Comparison of ENCODE assay signal across 31 cellular contexts in the genomic region with DNA sequence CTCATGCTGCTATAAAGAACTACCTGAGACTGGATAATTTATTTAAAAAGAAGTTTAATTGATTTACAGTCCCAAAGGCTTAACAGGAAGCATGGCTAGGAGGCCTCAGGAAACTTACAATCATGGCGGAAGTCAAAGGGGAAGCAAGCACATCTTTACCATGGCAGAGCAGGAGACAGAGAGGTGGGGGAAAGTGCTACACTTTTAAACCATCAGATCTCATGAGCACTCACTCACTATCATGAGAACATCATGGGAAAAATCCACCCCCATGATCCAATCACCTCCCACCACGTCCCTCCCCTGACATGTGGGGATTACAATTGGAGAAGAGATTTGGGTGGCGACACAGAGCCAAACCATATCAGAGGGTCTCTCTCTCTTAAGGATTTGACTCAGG.
"Had no signal": no experiment of that assay in that cellular context is flagged by ENCODE, and none has a peak within 500 bp of the region (broad histone marks: within the 10 kb centered on the region; RNA-seq: fewer than 3 reads in every experiment).

No MANE protein-coding gene starts in this region.

- H3K27me3 ChIP-seq: adrenal gland, body of pancreas, brain microvascular endothelial cell, breast epithelium had no signal

- H3K4me3 ChIP-seq: adrenal gland, body of pancreas, breast epithelium had no signal

- H3K9me3 ChIP-seq: adrenal gland, breast epithelium had no signal

- ATAC-seq: activated CD8-positive, alpha-beta T cell treated with anti-CD3 and anti-CD28 coated beads for 36 hours; activated naive CD4-positive, alpha-beta T cell treated with anti-CD3 and anti-CD28 coated beads, Interleukin-2, amount 50 U/mL, for 72 hours; activated T-cell treated with anti-CD3 and anti-CD28 coated beads, Interleukin-2, amount 50 U/mL, for 4 hours; activated T-cell treated with anti-CD3 and anti-CD28 coated beads, Interleukin-2, amount 50 U/mL, for 72 hours; activated T-helper 17 cell treated with anti-CD3 and anti-CD28 coated beads, Interleukin-2, amount 50 U/mL, for 72 hours; body of pancreas; WTC11 had no signal

- DNase-seq: activated CD4-positive, alpha-beta memory T cell treated with anti-CD3 and anti-CD28 coated beads for 36 hours; activated CD4-positive, alpha-beta T cell treated with anti-CD3 and anti-CD28 coated beads for 4 hours; activated CD4-positive, alpha-beta T cell treated with anti-CD3 and anti-CD28 coated beads, Interleukin-2, amount 10 ng/mL, durations not matched to agents 24 days and 14 days; activated CD4-positive, alpha-beta T cell treated with anti-CD3 and anti-CD28 coated beads, Interleukin-2, amount 50 U/mL, for 1 hour; activated CD4-positive, alpha-beta T cell treated with anti-CD3 and anti-CD28 coated beads, Interleukin-2, amount 50 U/mL, for 4 hours; activated CD4-positive, CD25-positive, alpha-beta regulatory T cell treated with anti-CD3 and anti-CD28 coated beads, Interleukin-2, amount 50 U/mL, for 72 hours; activated CD8-positive, alpha-beta memory T cell treated with anti-CD3 and anti-CD28 coated beads, Interleukin-2, amount 50 U/mL, for 4 hours; activated CD8-positive, alpha-beta T cell treated with anti-CD3 and anti-CD28 coated beads for 36 hours; activated effector memory CD4-positive, alpha-beta T cell treated with anti-CD3 and anti-CD28 coated beads, Interleukin-2, amount 50 U/mL, for 16 hours; activated gamma-delta T cell treated with Interleukin-2 at 50 U/mL for 16 hours; activated naive CD4-positive, alpha-beta T cell; activated naive CD4-positive, alpha-beta T cell treated with anti-CD3 and anti-CD28 coated beads for 36 hours; activated naive CD4-positive, alpha-beta T cell treated with anti-CD3 and anti-CD28 coated beads, Interleukin-2, amount 50 U/mL, for 16 hours; activated naive CD8-positive, alpha-beta T cell treated with anti-CD3 and anti-CD28 coated beads for 36 hours; activated T-cell treated with anti-CD3 and anti-CD28 coated beads for 4 hours; activated T-cell treated with anti-CD3 and anti-CD28 coated beads, Interleukin-2, amount 50 U/mL, for 1 hour; activated T-cell treated with anti-CD3 and anti-CD28 coated beads, Interleukin-2, amount 50 U/mL, for 4 hours; activated T-cell treated with anti-CD3 and anti-CD28 coated beads, Interleukin-2, amount 50 U/mL, for 72 hours; adrenal gland; amniotic stem cell; body of pancreas; brain microvascular endothelial cell; central memory CD4-positive, alpha-beta T cell; T-helper 1 cell; T-helper 2 cell; T-helper 9 cell; WERI-Rb-1 had no signal

- H3K27ac ChIP-seq: body of pancreas, brain microvascular endothelial cell, breast epithelium, WERI-Rb-1 had no signal

- H3K4me1 ChIP-seq: adrenal gland, body of pancreas, breast epithelium had no signal

- H3K36me3 ChIP-seq: adrenal gland, brain microvascular endothelial cell, breast epithelium, WERI-Rb-1 had no signal
